1 cellular context compared by ENCODE assay signal in genomic region chr17:4950075-4950756, GRCh38.
TF ChIP-seq lines count a peak whose summit lies in the region.

No MANE protein-coding gene starts in this region.

TF ChIP-seq in HEK293, 187 proteins besides CTCF, POLR2A, EP300 and RAD21 (continued from another document):
- TF ChIP-seq, protein P1, sequence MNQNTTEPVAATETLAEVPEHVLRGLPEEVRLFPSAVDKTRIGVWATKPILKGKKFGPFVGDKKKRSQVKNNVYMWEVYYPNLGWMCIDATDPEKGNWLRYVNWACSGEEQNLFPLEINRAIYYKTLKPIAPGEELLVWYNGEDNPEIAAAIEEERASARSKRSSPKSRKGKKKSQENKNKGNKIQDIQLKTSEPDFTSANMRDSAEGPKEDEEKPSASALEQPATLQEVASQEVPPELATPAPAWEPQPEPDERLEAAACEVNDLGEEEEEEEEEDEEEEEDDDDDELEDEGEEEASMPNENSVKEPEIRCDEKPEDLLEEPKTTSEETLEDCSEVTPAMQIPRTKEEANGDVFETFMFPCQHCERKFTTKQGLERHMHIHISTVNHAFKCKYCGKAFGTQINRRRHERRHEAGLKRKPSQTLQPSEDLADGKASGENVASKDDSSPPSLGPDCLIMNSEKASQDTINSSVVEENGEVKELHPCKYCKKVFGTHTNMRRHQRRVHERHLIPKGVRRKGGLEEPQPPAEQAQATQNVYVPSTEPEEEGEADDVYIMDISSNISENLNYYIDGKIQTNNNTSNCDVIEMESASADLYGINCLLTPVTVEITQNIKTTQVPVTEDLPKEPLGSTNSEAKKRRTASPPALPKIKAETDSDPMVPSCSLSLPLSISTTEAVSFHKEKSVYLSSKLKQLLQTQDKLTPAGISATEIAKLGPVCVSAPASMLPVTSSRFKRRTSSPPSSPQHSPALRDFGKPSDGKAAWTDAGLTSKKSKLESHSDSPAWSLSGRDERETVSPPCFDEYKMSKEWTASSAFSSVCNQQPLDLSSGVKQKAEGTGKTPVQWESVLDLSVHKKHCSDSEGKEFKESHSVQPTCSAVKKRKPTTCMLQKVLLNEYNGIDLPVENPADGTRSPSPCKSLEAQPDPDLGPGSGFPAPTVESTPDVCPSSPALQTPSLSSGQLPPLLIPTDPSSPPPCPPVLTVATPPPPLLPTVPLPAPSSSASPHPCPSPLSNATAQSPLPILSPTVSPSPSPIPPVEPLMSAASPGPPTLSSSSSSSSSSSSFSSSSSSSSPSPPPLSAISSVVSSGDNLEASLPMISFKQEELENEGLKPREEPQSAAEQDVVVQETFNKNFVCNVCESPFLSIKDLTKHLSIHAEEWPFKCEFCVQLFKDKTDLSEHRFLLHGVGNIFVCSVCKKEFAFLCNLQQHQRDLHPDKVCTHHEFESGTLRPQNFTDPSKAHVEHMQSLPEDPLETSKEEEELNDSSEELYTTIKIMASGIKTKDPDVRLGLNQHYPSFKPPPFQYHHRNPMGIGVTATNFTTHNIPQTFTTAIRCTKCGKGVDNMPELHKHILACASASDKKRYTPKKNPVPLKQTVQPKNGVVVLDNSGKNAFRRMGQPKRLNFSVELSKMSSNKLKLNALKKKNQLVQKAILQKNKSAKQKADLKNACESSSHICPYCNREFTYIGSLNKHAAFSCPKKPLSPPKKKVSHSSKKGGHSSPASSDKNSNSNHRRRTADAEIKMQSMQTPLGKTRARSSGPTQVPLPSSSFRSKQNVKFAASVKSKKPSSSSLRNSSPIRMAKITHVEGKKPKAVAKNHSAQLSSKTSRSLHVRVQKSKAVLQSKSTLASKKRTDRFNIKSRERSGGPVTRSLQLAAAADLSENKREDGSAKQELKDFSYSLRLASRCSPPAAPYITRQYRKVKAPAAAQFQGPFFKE (tag by site-specific recombination; IDR thresholded peaks at IDR 0.05; ENCODE audit: borderline replicate concordance), result no peak
- TF ChIP-seq ZNF354C (tag by site-specific recombination; IDR thresholded peaks at IDR 0.05; ENCODE audit: borderline replicate concordance, low read depth), result no peak
- no peak for TF ChIP-seq ZNF148 (tag by site-specific recombination; IDR thresholded peaks at IDR 0.05; ENCODE audit: borderline replicate concordance)
- no peak for TF ChIP-seq ZNF391 (tag by site-specific recombination; IDR thresholded peaks at IDR 0.05; ENCODE audit: borderline replicate concordance, low read depth)
- no peak for TF ChIP-seq HIC1 (tag by site-specific recombination; IDR thresholded peaks at IDR 0.05)
- no peak for TF ChIP-seq KLF7 (tag by site-specific recombination; IDR thresholded peaks at IDR 0.05; ENCODE audit: borderline replicate concordance)
- TF ChIP-seq, protein P2, sequence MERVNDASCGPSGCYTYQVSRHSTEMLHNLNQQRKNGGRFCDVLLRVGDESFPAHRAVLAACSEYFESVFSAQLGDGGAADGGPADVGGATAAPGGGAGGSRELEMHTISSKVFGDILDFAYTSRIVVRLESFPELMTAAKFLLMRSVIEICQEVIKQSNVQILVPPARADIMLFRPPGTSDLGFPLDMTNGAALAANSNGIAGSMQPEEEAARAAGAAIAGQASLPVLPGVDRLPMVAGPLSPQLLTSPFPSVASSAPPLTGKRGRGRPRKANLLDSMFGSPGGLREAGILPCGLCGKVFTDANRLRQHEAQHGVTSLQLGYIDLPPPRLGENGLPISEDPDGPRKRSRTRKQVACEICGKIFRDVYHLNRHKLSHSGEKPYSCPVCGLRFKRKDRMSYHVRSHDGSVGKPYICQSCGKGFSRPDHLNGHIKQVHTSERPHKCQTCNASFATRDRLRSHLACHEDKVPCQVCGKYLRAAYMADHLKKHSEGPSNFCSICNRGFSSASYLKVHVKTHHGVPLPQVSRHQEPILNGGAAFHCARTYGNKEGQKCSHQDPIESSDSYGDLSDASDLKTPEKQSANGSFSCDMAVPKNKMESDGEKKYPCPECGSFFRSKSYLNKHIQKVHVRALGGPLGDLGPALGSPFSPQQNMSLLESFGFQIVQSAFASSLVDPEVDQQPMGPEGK (tag by site-specific recombination; IDR thresholded peaks at IDR 0.05), result 0 out of 2 replicates have a peak, but pooled peaks have one; percentile 38
- no peak for TF ChIP-seq IKZF3 (tag by site-specific recombination; IDR thresholded peaks at IDR 0.05)
- TF ChIP-seq ZEB2 (tag by site-specific recombination; IDR thresholded peaks at IDR 0.05), result 0 out of 2 replicates have a peak, but pooled peaks have one; percentile 22
- TF ChIP-seq SP3 (tag by site-specific recombination; IDR thresholded peaks at IDR 0.05), result 0 out of 2 replicates have a peak, but pooled peaks have one; percentile 14
- TF ChIP-seq ZNF558 (tag by site-specific recombination; IDR thresholded peaks at IDR 0.05), result no peak
